29 cellular contexts compared by ENCODE assay signal in genomic region chr2:13611939-13612338, GRCh38.
"Had no signal": no experiment of that assay in that cellular context is flagged by ENCODE, and none has a peak within 500 bp of the region (broad histone marks: within the 10 kb centered on the region; RNA-seq: fewer than 3 reads in every experiment).

No MANE protein-coding gene starts in this region.

- H3K4me1 ChIP-seq: ascending aorta, body of pancreas had no signal

- H3K4me3 ChIP-seq: ascending aorta, body of pancreas, K562, SK-N-MC had no signal

- H3K4me3 Mint-ChIP-seq: activated CD8-positive, alpha-beta memory T cell treated with anti-CD3 and anti-CD28 coated beads, Interleukin-2, amount 10 ng/mL, durations not matched to agents 7 days and 5 days; activated naive CD8-positive, alpha-beta T cell treated with anti-CD3 and anti-CD28 coated beads, Interleukin-2, amount 50 U/mL, for 24 hours; activated T-cell treated with anti-CD3 and anti-CD28 coated beads, Interleukin-2, amount 50 U/mL, for 24 hours; activated T-helper 1 cell treated with anti-CD3 and anti-CD28 coated beads, Interleukin-12 subunit alpha, Interleukin-12 subunit beta, Interleukin-2, Interleukin-4 antibody, amounts not matched to agents 30 ng/mL and 10 ng/mL and 1 ng/mL, durations not matched to agents 14 hours and 24 hours and 36 hours; central memory CD8-positive, alpha-beta T cell had no signal

- H3K36me3 ChIP-seq: ascending aorta, WERI-Rb-1 had no signal

- H3K27me3 ChIP-seq: ascending aorta, body of pancreas had no signal

- H3K9me3 ChIP-seq: body of pancreas had no signal

- H3K4me1 Mint-ChIP-seq: activated CD8-positive, alpha-beta memory T cell treated with anti-CD3 and anti-CD28 coated beads, Interleukin-2, amount 10 ng/mL, durations not matched to agents 7 days and 5 days; activated naive CD8-positive, alpha-beta T cell treated with anti-CD3 and anti-CD28 coated beads, Interleukin-2, amount 50 U/mL, for 24 hours; central memory CD8-positive, alpha-beta T cell had no signal

- H3K27ac Mint-ChIP-seq: activated CD8-positive, alpha-beta memory T cell treated with anti-CD3 and anti-CD28 coated beads, Interleukin-2, amount 10 ng/mL, durations not matched to agents 7 days and 5 days; activated naive CD4-positive, alpha-beta T cell treated with anti-CD3 and anti-CD28 coated beads, Interleukin-2, amount 50 U/mL, for 72 hours; activated naive CD8-positive, alpha-beta T cell treated with anti-CD3 and anti-CD28 coated beads, Interleukin-2, amount 50 U/mL, for 24 hours; activated T-cell treated with anti-CD3 and anti-CD28 coated beads, Interleukin-2, amount 50 U/mL, for 24 hours; activated T-helper 1 cell treated with anti-CD3 and anti-CD28 coated beads, Interleukin-12 subunit alpha, Interleukin-12 subunit beta, Interleukin-2, Interleukin-4 antibody, amounts not matched to agents 30 ng/mL and 10 ng/mL and 1 ng/mL, durations not matched to agents 14 hours and 24 hours and 36 hours had no signal

- H3K36me3 Mint-ChIP-seq: activated CD8-positive, alpha-beta memory T cell treated with anti-CD3 and anti-CD28 coated beads, Interleukin-2, amount 10 ng/mL, durations not matched to agents 7 days and 5 days; activated naive CD4-positive, alpha-beta T cell treated with anti-CD3 and anti-CD28 coated beads, Interleukin-2, amount 50 U/mL, for 72 hours had no signal

- ATAC-seq: activated CD4-positive, CD25-positive, alpha-beta regulatory T cell treated with anti-CD3 and anti-CD28 coated beads, Interleukin-2, amount 50 U/mL, for 24 hours; activated CD8-positive, alpha-beta memory T cell treated with anti-CD3 and anti-CD28 coated beads, Interleukin-2, amount 10 ng/mL, durations not matched to agents 7 days and 5 days; activated naive CD4-positive, alpha-beta T cell treated with anti-CD3 and anti-CD28 coated beads, Interleukin-2, amount 50 U/mL, for 72 hours; activated naive CD8-positive, alpha-beta T cell treated with anti-CD3 and anti-CD28 coated beads, Interleukin-2, amount 50 U/mL, for 24 hours; body of pancreas; K562; Panc1; Right ventricle myocardium inferior had no signal

- DNase-seq: activated CD4-positive, alpha-beta T cell treated with anti-CD3 and anti-CD28 coated beads for 4 hours; activated CD4-positive, alpha-beta T cell treated with anti-CD3 and anti-CD28 coated beads, Interleukin-2, amount 50 U/mL, for 4 hours; activated CD8-positive, alpha-beta memory T cell treated with anti-CD3 and anti-CD28 coated beads, Interleukin-2, amount 10 ng/mL, durations not matched to agents 7 days and 5 days; activated effector memory CD4-positive, alpha-beta T cell treated with Interleukin-2 at 50 U/mL for 16 hours; activated naive CD4-positive, alpha-beta T cell treated with Interleukin-2 at 50 U/mL for 16 hours; activated naive CD8-positive, alpha-beta T cell treated with anti-CD3 and anti-CD28 coated beads, Interleukin-2, amount 50 U/mL, for 24 hours; activated T-cell treated with anti-CD3 and anti-CD28 coated beads, Interleukin-2, amount 50 U/mL, for 24 hours; amniotic stem cell; body of pancreas; Kasumi-1; NCI-H1092; NCI-H1436; NCI-H1694 treated with DMSO at 0.1 percent for 48 hours; NCI-H2029 treated with DMSO at 0.1 percent for 48 hours; NCI-H526; NCI-H774; OCI-M1; RPMI8226; T-helper 1 cell; WERI-Rb-1 had no signal

- H3K27me3 Mint-ChIP-seq: activated CD8-positive, alpha-beta memory T cell treated with anti-CD3 and anti-CD28 coated beads, Interleukin-2, amount 10 ng/mL, durations not matched to agents 7 days and 5 days; activated naive CD8-positive, alpha-beta T cell treated with anti-CD3 and anti-CD28 coated beads, Interleukin-2, amount 50 U/mL, for 24 hours; activated T-cell treated with anti-CD3 and anti-CD28 coated beads, Interleukin-2, amount 50 U/mL, for 24 hours; central memory CD8-positive, alpha-beta T cell had no signal

- H3K27ac ChIP-seq: ascending aorta, body of pancreas, SK-N-MC, WERI-Rb-1 had no signal
